In the genomic region with DNA sequence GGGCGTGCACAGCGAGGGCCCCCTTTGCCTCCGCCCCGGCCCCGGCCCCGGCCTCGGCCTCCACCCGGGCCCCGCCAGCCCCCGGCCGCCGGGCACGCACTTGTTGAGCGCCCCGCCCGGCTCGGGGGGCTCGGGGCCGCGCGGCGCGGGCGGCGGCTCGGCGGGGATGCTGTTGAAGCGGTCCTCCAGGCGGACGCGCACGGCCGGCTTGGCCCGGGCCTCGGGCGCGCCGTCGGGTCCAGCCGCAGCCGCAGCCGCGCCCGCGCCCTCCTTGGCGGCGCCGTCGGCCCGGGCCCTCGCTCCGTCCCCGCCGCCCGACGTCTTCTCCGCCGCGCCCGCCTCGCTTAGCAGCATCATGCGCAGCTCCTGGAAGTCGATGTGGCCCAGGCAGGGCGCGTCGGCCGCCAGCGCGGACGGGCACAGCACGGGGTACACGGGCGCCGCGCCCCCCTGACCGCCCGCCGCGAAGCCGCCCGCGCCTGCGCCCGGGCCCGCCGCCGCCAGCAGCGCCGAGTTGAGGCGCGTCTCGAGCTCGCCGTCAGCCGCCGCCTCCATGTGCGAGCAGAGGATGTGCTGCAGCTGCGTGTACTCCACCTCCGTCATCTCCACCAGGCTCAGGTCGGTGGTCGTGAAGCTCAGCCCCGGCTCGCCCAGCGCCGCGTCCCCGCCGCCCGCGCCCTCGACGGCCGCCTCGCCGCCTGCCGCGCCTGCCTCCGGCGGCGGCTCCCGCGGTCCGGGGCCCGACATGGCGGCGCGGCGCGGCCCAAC, we compare ENCODE assay signal across 8 cellular contexts. TPM values are rescaled to one million over a fixed set of nuclear protein-coding genes. Genes with fewer than 3 reads are reported as not detected.
DNase-seq lines count a peak whose midpoint lies in the region; ATAC-seq and TF ChIP-seq lines count a peak whose summit lies in the region.

No MANE protein-coding gene starts in this region.

- no peaks in the 10 kb centered on the region for H3K9me3 Mint-ChIP-seq in T-helper 2 cell treated with Interferon-gamma antibody and Interleukin-4, amounts not matched to agents 5 μg/mL and 100 μg/mL, for 36 hours

- 1 to 2% (median 1%) methylated on average over 26 to 129 of the region's 129 CpGs for WGBS in heart left ventricle, 4 donors
- 0 to 1% methylated on average over 67 to 129 of the region's 129 CpGs for WGBS in aorta, 2 donors

- H3K27me3 ChIP-seq in heart left ventricle (no peaks in the 10 kb centered on the region), aorta (ENCODE audit: control insufficient read depth in 1 of 2, insufficient read depth in 2 of 2, low read length in 1 of 2) (no peaks in the 10 kb centered on the region)

- TF ChIP-seq CTCF in heart left ventricle (IDR thresholded peaks at IDR 0.05) = no peak
- no peak for TF ChIP-seq CTCF in mucosa of descending colon (IDR thresholded peaks at IDR 0.05)

- TF ChIP-seq POLR2A in heart left ventricle (IDR thresholded peaks at IDR 0.05) = no peak

- H3K36me3 Mint-ChIP-seq in T-helper 2 cell treated with Interferon-gamma antibody and Interleukin-4, amounts not matched to agents 5 μg/mL and 100 μg/mL, for 36 hours (ENCODE audit: low read depth) = peaks cover 7% of the 10 kb centered on the region

- H3K27ac ChIP-seq in heart left ventricle (no peak overlapping the region), aorta (ENCODE audit: low read depth in 1 of 2, low read length in 2 of 2) (no peak overlapping the region)

- ATAC-seq in heart left ventricle = no peak
- ATAC-seq in Right ventricle myocardium superior (ENCODE audit: poor library complexity) = no peak
- ATAC-seq in HG03103 (IDR thresholded peaks at IDR 0.05; ENCODE audit: low read depth, unreplicated experiment) = peak; percentile 17
- no peak for ATAC-seq in mucosa of descending colon
- no peak for ATAC-seq in aorta (ENCODE audit: low FRiP score)

- H3K4me1 Mint-ChIP-seq in T-helper 2 cell treated with Interferon-gamma antibody and Interleukin-4, amounts not matched to agents 5 μg/mL and 100 μg/mL, for 36 hours (ENCODE audit: low read depth) = peaks cover 4% of the 10 kb centered on the region

- H3K27me3 Mint-ChIP-seq in T-helper 2 cell treated with Interferon-gamma antibody and Interleukin-4, amounts not matched to agents 5 μg/mL and 100 μg/mL, for 36 hours (ENCODE audit: low read depth) = peaks cover 22% of the 10 kb centered on the region

- DNase-seq in heart left ventricle (peak in 1 of 5 donors; percentile 47), Right ventricle myocardium superior (no peak), dedifferentiated amniotic fluid mesenchymal stem cell (ENCODE audit: extremely low spot score) (peak; percentile 16), mucosa of descending colon (peak in 2 of 3 donors; percentile 64 to 69), aorta (peak in 1 of 2 donors; percentile 79), NCI-H774 (lab: John Stamatoyannopoulos, UW) (no peak)
- peak; percentile 24 for DNase-seq in T-helper 2 cell treated with Interferon-gamma antibody and Interleukin-4, amounts not matched to agents 5 μg/mL and 100 μg/mL, for 36 hours (ENCODE audit: low spot score)

- no peak overlapping the region for H3K27ac Mint-ChIP-seq in T-helper 2 cell treated with Interferon-gamma antibody and Interleukin-4, amounts not matched to agents 5 μg/mL and 100 μg/mL, for 36 hours

- H3K9me3 ChIP-seq in heart left ventricle (no peaks in the 10 kb centered on the region), mucosa of descending colon (no peaks in the 10 kb centered on the region), aorta (ENCODE audit: control insufficient read depth, low read length) (no peaks in the 10 kb centered on the region)

- peaks cover 0 to 21% (median 12%) of the 10 kb centered on the region in 12 donors for H3K4me1 ChIP-seq in heart left ventricle
- H3K4me1 ChIP-seq in mucosa of descending colon (ENCODE audit: low read depth) = peaks cover 7% of the 10 kb centered on the region
- no peaks in the 10 kb centered on the region for H3K4me1 ChIP-seq in aorta (ENCODE audit: control insufficient read depth in 1 of 2, insufficient read depth in 2 of 2, low read length in 2 of 2)

- H3K36me3 ChIP-seq in heart left ventricle (peaks cover 0 to 16% (median 7%) of the 10 kb centered on the region in 9 donors), mucosa of descending colon (ENCODE audit: low read depth) (no peaks in the 10 kb centered on the region), aorta (ENCODE audit: control insufficient read depth in 1 of 2, insufficient read depth in 2 of 2, low read length in 1 of 2) (peaks cover 0 to 2% of the 10 kb centered on the region in 2 donors)

- intact Hi-C loops in heart left ventricle (cut with DNase I) = loop anchor here in 2 of 10 donors (5.0 kb wide), 2 partner anchors 41 to 66 kb away; partner anchors contain the start of gene DIDO1 (in 1 of the 2)
- intact Hi-C loops in Right ventricle myocardium superior (cut with DNase I) = no loop called here
- intact Hi-C loops in mucosa of descending colon (cut with DNase I, micrococcal nuclease) = no loop called here
- intact Hi-C loops in aorta (cut with DNase I) = no loop called here

- H3K4me3 Mint-ChIP-seq in T-helper 2 cell treated with Interferon-gamma antibody and Interleukin-4, amounts not matched to agents 5 μg/mL and 100 μg/mL, for 36 hours = no peak overlapping the region

- H3K4me3 ChIP-seq in heart left ventricle (peak overlapping the region in 11 of 12 donors; percentile 14 to 66 (median 50)), mucosa of descending colon (peak overlapping the region; percentile 22), aorta (ENCODE audit: low read length in 2 of 2) (peak overlapping the region; percentile 61 to 74)

RNA-seq across cellular contexts. Expression of gene TCFL5, which starts 0.5 kb away (rescaled TPM):
- total RNA-seq in heart left ventricle (1 to 10 TPM; 4.5 to 8.2 (median 6.1) TPM), Right ventricle myocardium superior (6.1 TPM), mucosa of descending colon (10 to 100 TPM in 1 of 3 donors, 1 to 10 TPM in 2; 4.3 to 13.3 (median 6.6) TPM), aorta (10 to 100 TPM in 1 of 2 donors, 1 to 10 TPM in 1; 4.9 to 10.7 TPM)
- polyA plus RNA-seq in heart left ventricle (1 to 10 TPM; 2.5 to 3.7 TPM), aorta (1 to 10 TPM; 4.5 TPM)

RNA-seq across cellular contexts. Expression of gene COL9A3, which starts 44.3 kb away (rescaled TPM):
- 1 to 10 TPM in 8 of 9 donors, under 1 TPM in 1; 0.67 to 6.0 (median 1.9) TPM for total RNA-seq in heart left ventricle
- polyA plus RNA-seq in heart left ventricle = 1 to 10 TPM; 2.0 to 4.7 TPM
- 2.7 TPM for total RNA-seq in Right ventricle myocardium superior
- 10 to 100 TPM in 1 of 3 donors, 1 to 10 TPM in 1, under 1 TPM in 1; 0.70 to 12.4 (median 2.3) TPM for total RNA-seq in mucosa of descending colon
- 1 to 10 TPM; 1.5 to 6.5 TPM for total RNA-seq in aorta
- under 1 TPM; 0.13 to 0.77 TPM for polyA plus RNA-seq in aorta

RNA-seq across cellular contexts. Expression of gene OGFR, which starts 56.5 kb away (rescaled TPM):
- 10 to 100 TPM; 14.9 to 46.9 (median 19.2) TPM for total RNA-seq in heart left ventricle
- polyA plus RNA-seq in heart left ventricle = 10 to 100 TPM; 23.6 to 25.3 TPM
- 17.8 TPM for total RNA-seq in Right ventricle myocardium superior
- total RNA-seq in mucosa of descending colon = 10 to 100 TPM; 39.3 to 63.1 (median 48.5) TPM
- total RNA-seq in aorta = 10 to 100 TPM; 31.7 to 42.6 TPM
- polyA plus RNA-seq in aorta = 10 to 100 TPM; 18.5 to 58.8 TPM

Comparison
In these comparisons a context has a peak if more than half of its experiments do, and no peak if none do; other contexts are left out.
1. DNase-seq: peak in T-helper 2 cell treated with Interferon-gamma antibody and Interleukin-4, amounts not matched to agents 5 μg/mL and 100 μg/mL, for 36 hours (single experiment), dedifferentiated amniotic fluid mesenchymal stem cell (single experiment) and mucosa of descending colon (2 of 3); none in Right ventricle myocardium superior (single experiment) and NCI-H774 (single experiment).
2. Peak in every context shown above with its lines, with median percentiles within 50 percentile points of each other: H3K4me3 ChIP-seq.